ENCODE assay signal across 22 cellular contexts in genomic region chr17:79610151-79610645, GRCh38. TPM values are rescaled to one million over a fixed set of nuclear protein-coding genes. Genes with fewer than 3 reads are reported as not detected.
DNase-seq lines count a peak whose midpoint lies in the region; ATAC-seq and TF ChIP-seq lines count a peak whose summit lies in the region.
"Had no signal": no experiment of that assay in that cellular context is flagged by ENCODE, and none has a peak within 500 bp of the region (broad histone marks: within the 10 kb centered on the region; RNA-seq: fewer than 3 reads in every experiment).

No MANE protein-coding gene starts in this region.

- TF ChIP-seq EP300 in upper lobe of left lung (IDR thresholded peaks at IDR 0.05) = no peak

- peak overlapping the region; percentile 21 for H3K4me3 ChIP-seq in left ventricle myocardium inferior
- H3K4me3 ChIP-seq in esophagus (ENCODE audit: low read depth in 1 of 2, low read length in 2 of 2) = peak overlapping the region; percentile 20 to 34
- no peak overlapping the region for H3K4me3 ChIP-seq in neuron (ENCODE audit: low read length)
- H3K4me3 ChIP-seq in vagina = peak overlapping the region; percentile 26 to 56
- H3K4me3 ChIP-seq in upper lobe of left lung = peak overlapping the region in 1 of 4 donors; percentile 6
- H3K4me3 ChIP-seq: BLaER1, HAP-1, right atrium auricular region, SK-N-MC had no signal

- H3K27me3 ChIP-seq in left ventricle myocardium inferior (ENCODE audit: low read depth) (peaks cover 100% of the 10 kb centered on the region), esophagus (ENCODE audit: control insufficient read depth in 1 of 2, insufficient read depth in 2 of 2, low read length in 2 of 2) (peaks cover 8 to 24% of the 10 kb centered on the region in 2 donors), neuron (ENCODE audit: insufficient read depth, low read length) (peaks cover 88% of the 10 kb centered on the region), vagina (peaks cover 22% of the 10 kb centered on the region), upper lobe of left lung (peaks cover 2 to 45% (median 25%) of the 10 kb centered on the region in 4 donors)

- 1 to 2% methylated on average over 21 to 54 of the region's 54 CpGs for WGBS in esophagus, 2 donors
- WGBS in upper lobe of left lung, 2 donors = 7% methylated on average over 36 of the region's 54 CpGs; no CpG with 5 or more reads in 1 of the 2 donors

- intact Hi-C loops in left ventricle myocardium inferior (cut with micrococcal nuclease) = no loop called here
- intact Hi-C loops in Right ventricle myocardium superior (cut with DNase I) = no loop called here
- intact Hi-C loops in vagina (cut with DNase I) = no loop called here

- H2AFZ ChIP-seq in neuron (ENCODE audit: low read depth, low read length) = peak overlapping the region; percentile 61

- ATAC-seq in Right ventricle myocardium superior (ENCODE audit: poor library complexity) (no peak), GM21529 (IDR thresholded peaks at IDR 0.05; ENCODE audit: unreplicated experiment) (no peak), upper lobe of left lung (ENCODE audit: low FRiP score in 2 of 2) (no peak)

- no peaks in the 10 kb centered on the region for H3K9me3 ChIP-seq in left ventricle myocardium inferior (replicated peaks)
- H3K9me3 ChIP-seq in esophagus (ENCODE audit: control insufficient read depth in 2 of 2, insufficient read depth in 1 of 2, low read depth in 1 of 2, low read length in 1 of 2) = no peaks in the 10 kb centered on the region
- H3K9me3 ChIP-seq in neuron (ENCODE audit: low read length) = no peaks in the 10 kb centered on the region
- no peaks in the 10 kb centered on the region for H3K9me3 ChIP-seq in vagina
- no peaks in the 10 kb centered on the region for H3K9me3 ChIP-seq in upper lobe of left lung
- H3K9me3 ChIP-seq: HAP-1, right atrium auricular region had no signal

- TF ChIP-seq POLR2A in vagina (IDR thresholded peaks at IDR 0.05) (no peak), upper lobe of left lung (IDR thresholded peaks at IDR 0.05) (no peak)

- H3K36me3 ChIP-seq in left ventricle myocardium inferior (no peaks in the 10 kb centered on the region), esophagus (ENCODE audit: control insufficient read depth in 2 of 2, insufficient read depth in 2 of 2, low read length in 1 of 2) (no peaks in the 10 kb centered on the region), neuron (ENCODE audit: insufficient read depth, low read length) (no peaks in the 10 kb centered on the region), vagina (no peaks in the 10 kb centered on the region), upper lobe of left lung (no peaks in the 10 kb centered on the region)
- H3K36me3 ChIP-seq: BLaER1, HAP-1, right atrium auricular region had no signal

- no peak overlapping the region for H3K27ac ChIP-seq in left ventricle myocardium inferior (replicated peaks)
- no peak overlapping the region for H3K27ac ChIP-seq in esophagus (ENCODE audit: low read depth in 2 of 2, low read length in 1 of 2)
- no peak overlapping the region for H3K27ac ChIP-seq in vagina
- H3K27ac ChIP-seq in upper lobe of left lung = no peak overlapping the region
- H3K27ac ChIP-seq: BLaER1, right atrium auricular region, SK-N-MC had no signal

- TF ChIP-seq CTCF in left ventricle myocardium inferior (IDR thresholded peaks at IDR 0.05; ENCODE audit: borderline replicate concordance) = no peak
- TF ChIP-seq CTCF in vagina (IDR thresholded peaks at IDR 0.05) = no peak
- TF ChIP-seq CTCF in upper lobe of left lung (IDR thresholded peaks at IDR 0.05) = no peak

- H3K4me1 ChIP-seq in left ventricle myocardium inferior (peaks cover 7% of the 10 kb centered on the region), esophagus (ENCODE audit: control insufficient read depth in 2 of 2, insufficient read depth in 2 of 2, low read length in 1 of 2) (no peaks in the 10 kb centered on the region), neuron (ENCODE audit: insufficient read depth, low read length) (no peaks in the 10 kb centered on the region), vagina (peaks cover 13% of the 10 kb centered on the region), upper lobe of left lung (peaks cover 0 to 26% (median 2%) of the 10 kb centered on the region in 4 donors)
- H3K4me1 ChIP-seq: HAP-1 had no signal

- DNase-seq in left ventricle myocardium inferior (no peak), Right ventricle myocardium superior (no peak), vagina (ENCODE audit: extremely low spot score in 2 of 2) (no peak), amniotic stem cell (lab: John Stamatoyannopoulos, UW) (no peak), upper lobe of left lung (no peak)
- DNase-seq: activated B cell treated with CpG ODN at 0.5 μM for 24 hours; activated CD4-positive, alpha-beta memory T cell treated with anti-CD3 and anti-CD28 coated beads, Interleukin-2, amount 10 ng/mL, durations not matched to agents 7 days and 5 days; activated naive CD4-positive, alpha-beta T cell treated with anti-CD3 and anti-CD28 coated beads, Interleukin-2, amount 10 ng/mL, durations not matched to agents 7 days and 5 days; activated T-cell treated with anti-CD3 and anti-CD28 coated beads, Interleukin-2, amount 50 U/mL, for 4 hours; IMR-90; NCI-H1417 treated with DMSO at 0.1 percent for 48 hours had no signal

RNA-seq across cellular contexts. Expression of gene RBFOX3, which starts 0.7 kb away (rescaled TPM):
- total RNA-seq in left ventricle myocardium inferior (not detected), Right ventricle myocardium superior (not detected), vagina (3.7 TPM), upper lobe of left lung (1 to 10 TPM in 1 of 6 donors, under 1 TPM in 1, not detected in 4; 0.10 to 3.1 TPM)
- 1 to 10 TPM; 3.6 to 5.3 TPM for polyA plus RNA-seq in esophagus
- total RNA-seq: activated CD4-positive, alpha-beta memory T cell treated with anti-CD3 and anti-CD28 coated beads, Interleukin-2, amount 10 ng/mL, durations not matched to agents 7 days and 5 days; activated T-cell treated with anti-CD3 and anti-CD28 coated beads, Interleukin-2, amount 50 U/mL, for 4 hours; IMR-90; lower leg skin; M059J; right atrium auricular region; RPMI7951; subcutaneous adipose tissue had no signal
